ENCODE assay signal across 8 cellular contexts in the genomic region with DNA sequence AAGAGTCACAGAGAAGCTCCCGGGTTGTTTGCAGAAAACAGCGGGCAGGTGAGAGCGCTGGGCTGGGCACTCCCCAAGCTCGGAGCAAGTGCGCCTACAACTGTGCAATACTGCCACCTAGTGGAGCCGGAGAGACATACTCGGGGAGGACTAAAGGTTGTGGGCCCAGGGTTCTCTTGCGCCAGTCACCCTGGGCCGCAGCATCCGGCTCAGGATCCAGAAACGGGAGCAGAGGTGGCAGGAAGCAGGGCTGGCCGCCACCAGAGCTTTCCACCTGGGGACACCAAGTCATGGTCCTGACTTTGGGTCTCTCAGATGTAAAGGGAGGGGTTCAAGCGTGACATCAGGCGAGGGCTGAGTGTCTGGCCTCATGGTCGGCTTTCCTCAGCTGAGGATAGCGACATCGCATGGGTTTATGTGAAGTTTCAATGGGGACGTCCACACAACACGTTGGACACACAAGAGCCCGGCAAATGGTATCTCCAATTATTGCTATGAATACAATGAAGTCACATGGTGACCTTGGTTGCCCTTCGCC. TPM values are rescaled to one million over a fixed set of nuclear protein-coding genes. Genes with fewer than 3 reads are reported as not detected.
A peak's percentile ranks its signal among the peaks of the same experiment; 100 is the strongest.
DNase-seq lines count a peak whose midpoint lies in the region; ATAC-seq, FAIRE-seq and TF ChIP-seq lines count a peak whose summit lies in the region.

No MANE protein-coding gene starts in this region.

- no peak overlapping the region for H3K27ac ChIP-seq in kidney (ENCODE audit: low read depth in 2 of 2, low read length in 2 of 2)

- no peaks in the 10 kb centered on the region for H3K9me3 ChIP-seq in kidney (ENCODE audit: control insufficient read depth in 1 of 2, low read length in 2 of 2)

- H3K4me1 Mint-ChIP-seq in central memory CD8-positive, alpha-beta T cell, result peaks cover 8% of the 10 kb centered on the region

- H3K4me3 ChIP-seq in kidney (ENCODE audit: low read length in 2 of 2), result no peak overlapping the region

- H3K4me3 Mint-ChIP-seq in central memory CD8-positive, alpha-beta T cell, result no peak overlapping the region

- no peaks in the 10 kb centered on the region for H3K4me1 ChIP-seq in kidney (ENCODE audit: control insufficient read depth in 1 of 2, insufficient read depth in 1 of 2, low read depth in 1 of 2, low read length in 2 of 2)

- H3K36me3 Mint-ChIP-seq in central memory CD8-positive, alpha-beta T cell (ENCODE audit: insufficient read depth), result no peaks in the 10 kb centered on the region

- H3K27me3 Mint-ChIP-seq in central memory CD8-positive, alpha-beta T cell, result peaks cover 42% of the 10 kb centered on the region

- peak; percentile 67 for ATAC-seq in HG03108 (IDR thresholded peaks at IDR 0.05; ENCODE audit: unreplicated experiment)
- ATAC-seq in activated CD4-positive, CD25-positive, alpha-beta regulatory T cell treated with anti-CD3 and anti-CD28 coated beads, Interleukin-2, amount 50 U/mL, for 24 hours, result peak; percentile 92 to 94
- peak; percentile 68 for ATAC-seq in central memory CD8-positive, alpha-beta T cell (replicated peaks; ENCODE audit: extremely low read depth, poor library complexity, severe bottlenecking)
- ATAC-seq in GM19455 (IDR thresholded peaks at IDR 0.05; ENCODE audit: unreplicated experiment), result no peak

- DNase-seq in EL (peak; percentile 72), NCI-H345 treated with DMSO at 0.1 percent for 48 hours (lab: John Stamatoyannopoulos, UW; ENCODE audit: unreplicated experiment) (peak; percentile 70), kidney (peak; percentile 80)
- DNase-seq in central memory CD8-positive, alpha-beta T cell (ENCODE audit: low spot score in 2 of 2), result peak; percentile 49 to 55
- peak; percentile 80 for DNase-seq in stimulated activated CD4-positive, alpha-beta T cell treated with anti-CD3 and anti-CD28 coated beads, Interleukin-1b, Interleukin-23, amount 100 ng/mL, for 48 hours

- no peak overlapping the region for H3K27ac Mint-ChIP-seq in central memory CD8-positive, alpha-beta T cell (ENCODE audit: low read depth)

- H3K9me3 Mint-ChIP-seq in central memory CD8-positive, alpha-beta T cell, result no peaks in the 10 kb centered on the region

- peak; percentile 73 for TF ChIP-seq CTCF in kidney (IDR thresholded peaks at IDR 0.05; ENCODE audit: borderline replicate concordance, extremely low read depth, insufficient read depth)

- H3K36me3 ChIP-seq in kidney (ENCODE audit: control insufficient read depth in 1 of 2, insufficient read depth in 2 of 2, low read length in 2 of 2), result no peaks in the 10 kb centered on the region

- H3K9ac ChIP-seq in kidney (ENCODE audit: low read length in 2 of 2), result no peak overlapping the region

- intact Hi-C loops in kidney (cut with DNase I), result no loop called here

- FAIRE-seq in kidney (lab: Jason Lieb, UNC), result no peak

RNA-seq across cellular contexts. Expression of gene KLK4, which starts 11.2 kb away (rescaled TPM):
- total RNA-seq in kidney, result not detected
- polyA plus RNA-seq in kidney (ENCODE audit: insufficient read depth, low read depth, low replicate concordance), result 1.2 TPM

RNA-seq across cellular contexts. Expression of gene KLK5, which starts 30.5 kb away (rescaled TPM):
- total RNA-seq in kidney, result 0.88 TPM
- 1.1 TPM for polyA plus RNA-seq in kidney (ENCODE audit: insufficient read depth, low read depth, low replicate concordance)

RNA-seq across cellular contexts. Expression of gene KLK6, which starts 47.0 kb away (rescaled TPM):
- 15.0 TPM for total RNA-seq in kidney
- polyA plus RNA-seq in kidney (ENCODE audit: insufficient read depth, low read depth, low replicate concordance), result 30.3 TPM

RNA-seq across cellular contexts. Expression of gene KLK2, which starts 49.1 kb away (rescaled TPM):
- total RNA-seq in kidney, result not detected
- not detected for polyA plus RNA-seq in kidney (ENCODE audit: insufficient read depth, low read depth, low replicate concordance)
